ENCODE assay signal across 14 cellular contexts in genomic region chr5:160452721-160453263, GRCh38.
"Had no signal": no experiment of that assay in that cellular context is flagged by ENCODE, and none has a peak within 500 bp of the region (broad histone marks: within the 10 kb centered on the region; RNA-seq: fewer than 3 reads in every experiment).

No MANE protein-coding gene starts in this region.

- ATAC-seq: activated T-helper 17 cell treated with anti-CD3 and anti-CD28 coated beads, Interleukin-2, amount 50 U/mL, for 72 hours had no signal

- H3K27me3 ChIP-seq: cardiac muscle cell, ovary, vagina had no signal

- H3K4me1 Mint-ChIP-seq: neural crest cell had no signal

- FAIRE-seq: colon, kidney had no signal

- DNase-seq: activated CD4-positive, alpha-beta T cell treated with anti-CD3 and anti-CD28 coated beads for 4 hours; activated CD8-positive, alpha-beta memory T cell treated with anti-CD3 and anti-CD28 coated beads for 24 hours; activated naive CD4-positive, alpha-beta T cell treated with anti-CD3 and anti-CD28 coated beads for 36 hours; kidney; ovary; stimulated activated CD4-positive, alpha-beta T cell treated with anti-CD3 and anti-CD28 coated beads, Interleukin-15, amount 100 ng/mL, for 24 hours; T1000; WERI-Rb-1 had no signal

- H3K4me3 ChIP-seq: cardiac muscle cell, ovary, tibial artery, vagina had no signal

- H3K27ac Mint-ChIP-seq: activated naive CD4-positive, alpha-beta T cell treated with anti-CD3 and anti-CD28 coated beads for 36 hours; activated T-helper 17 cell treated with anti-CD3 and anti-CD28 coated beads, Interleukin-2, amount 50 U/mL, for 72 hours had no signal

- H3K9me3 Mint-ChIP-seq: activated naive CD4-positive, alpha-beta T cell treated with anti-CD3 and anti-CD28 coated beads for 36 hours; activated T-helper 17 cell treated with anti-CD3 and anti-CD28 coated beads, Interleukin-2, amount 50 U/mL, for 72 hours had no signal

- H3K4me1 ChIP-seq: tibial artery, vagina had no signal

- H3K36me3 ChIP-seq: cardiac muscle cell, ovary, tibial artery, vagina, WERI-Rb-1 had no signal

- H3K4me3 Mint-ChIP-seq: activated naive CD4-positive, alpha-beta T cell treated with anti-CD3 and anti-CD28 coated beads for 36 hours; activated T-helper 17 cell treated with anti-CD3 and anti-CD28 coated beads, Interleukin-2, amount 50 U/mL, for 72 hours; neural crest cell had no signal

- H3K9me3 ChIP-seq: ovary, tibial artery, vagina had no signal

- H3K27ac ChIP-seq: cardiac muscle cell, ovary, tibial artery, vagina, WERI-Rb-1 had no signal
